ENCODE assay signal across 10 cellular contexts in the genomic region with DNA sequence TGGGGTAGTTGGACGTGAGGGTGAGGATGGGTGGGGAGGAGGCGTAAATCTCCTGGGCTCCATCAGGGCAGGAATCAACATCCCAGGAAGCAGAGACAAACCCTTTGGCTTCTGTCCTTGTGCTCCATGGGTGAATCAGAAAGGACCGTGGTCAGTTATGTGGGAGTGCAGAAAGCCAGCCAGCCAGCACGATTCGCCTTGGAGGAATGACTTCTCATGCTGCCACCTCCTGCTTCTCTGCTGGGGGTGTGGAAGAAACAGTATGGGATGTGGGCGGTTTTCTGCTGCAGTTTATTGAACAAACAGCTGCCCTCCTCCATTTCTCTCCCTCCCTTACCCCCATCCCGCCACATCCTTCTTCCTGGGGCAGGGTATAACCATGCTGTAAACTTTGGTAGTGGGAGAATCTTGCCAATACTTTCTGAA.
A peak's percentile ranks its signal among the peaks of the same experiment; 100 is the strongest.
DNase-seq lines count a peak whose midpoint lies in the region; ATAC-seq and TF ChIP-seq lines count a peak whose summit lies in the region.
"Had no signal": no experiment of that assay in that cellular context is flagged by ENCODE, and none has a peak within 500 bp of the region (broad histone marks: within the 10 kb centered on the region; RNA-seq: fewer than 3 reads in every experiment).

No MANE protein-coding gene starts in this region.

- no peaks in the 10 kb centered on the region for H3K9me3 ChIP-seq in upper lobe of right lung

- H3K4me3 ChIP-seq in cardiac fibroblast (replicated peaks in 1 of 2; ENCODE audit: low read depth in 2 of 2, low read length in 2 of 2) (no peak overlapping the region), upper lobe of right lung (no peak overlapping the region)

- H3K36me3 ChIP-seq in upper lobe of right lung = no peaks in the 10 kb centered on the region

- DNase-seq in NCI-H510A treated with DMSO at 0.1 percent for 48 hours (lab: John Stamatoyannopoulos, UW) (peak; percentile 63), NCI-H510A (lab: John Stamatoyannopoulos, UW) (no peak), cardiac fibroblast (ENCODE audit: low read depth in 2 of 2) (peak; percentile 64 to 72), left kidney (ENCODE audit: low read depth, low spot score) (peak; percentile 81), upper lobe of right lung (no peak), SW480 (ENCODE audit: low spot score) (no peak)
- no peak for DNase-seq in stimulated activated CD4-positive, alpha-beta T cell treated with anti-CD3 and anti-CD28 coated beads, Interleukin-4, amount 100 ng/mL, for 24 hours
- DNase-seq: activated gamma-delta T cell treated with Interleukin-2 at 50 U/mL for 16 hours, NCI-H1436 had no signal

- intact Hi-C loops in upper lobe of right lung (cut with DNase I) = no loop called here

- peak; percentile 10 for ATAC-seq in upper lobe of right lung
- no peak for ATAC-seq in GM18498 (IDR thresholded peaks at IDR 0.05; ENCODE audit: unreplicated experiment)

- no peaks in the 10 kb centered on the region for H3K27me3 ChIP-seq in upper lobe of right lung

- H3K27ac ChIP-seq in upper lobe of right lung = no peak overlapping the region

- TF ChIP-seq CTCF in cardiac fibroblast (IDR thresholded peaks at IDR 0.05; ENCODE audit: low read depth, low read length) = no peak
- no peak for TF ChIP-seq CTCF in upper lobe of right lung (IDR thresholded peaks at IDR 0.05)

- H3K4me1 ChIP-seq in upper lobe of right lung = no peaks in the 10 kb centered on the region

Comparison
In these comparisons a context has a peak if more than half of its experiments do, and no peak if none do; other contexts are left out.
1. DNase-seq: peak in NCI-H510A treated with DMSO at 0.1 percent for 48 hours (single experiment), cardiac fibroblast (2 of 2) and left kidney (single experiment); none in NCI-H510A (single experiment), upper lobe of right lung (single experiment), stimulated activated CD4-positive, alpha-beta T cell treated with anti-CD3 and anti-CD28 coated beads, Interleukin-4, amount 100 ng/mL, for 24 hours (single experiment) and SW480 (single experiment).